Comparison of ENCODE assay signal across 9 cellular contexts in the genomic region with DNA sequence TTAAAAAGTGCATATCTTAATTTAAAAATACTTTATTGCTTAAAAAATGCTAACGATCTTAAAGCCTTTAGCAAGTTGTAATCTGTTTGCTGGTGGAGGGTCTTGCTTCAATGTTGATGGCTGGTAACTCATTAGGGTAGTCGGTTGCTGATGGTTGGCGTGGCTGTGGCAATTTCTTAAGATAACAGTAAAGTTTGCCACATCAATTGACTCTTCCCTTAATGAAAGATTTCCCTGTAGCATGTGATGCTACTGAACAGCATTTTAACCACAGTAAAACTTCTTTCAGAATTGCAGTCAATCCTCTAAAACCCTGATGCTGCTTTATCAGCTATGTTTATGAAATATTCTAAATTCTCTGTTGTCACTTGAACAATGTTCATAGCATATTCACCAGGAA. TPM values are rescaled to one million over a fixed set of nuclear protein-coding genes. Genes with fewer than 3 reads are reported as not detected.
"Had no signal": no experiment of that assay in that cellular context is flagged by ENCODE, and none has a peak within 500 bp of the region (broad histone marks: within the 10 kb centered on the region; RNA-seq: fewer than 3 reads in every experiment).

No MANE protein-coding gene starts in this region.

- FAIRE-seq: HepG2, HTR-8/SVneo, K562 had no signal

- H3K4me2 ChIP-seq: KMS-11 had no signal

- H3K27ac ChIP-seq: HL-60, KMS-11 had no signal

- DNase-seq: IMR-90, KBM-7, KG1 had no signal

- H3K9ac ChIP-seq: KMS-11 had no signal

- H3K4me3 ChIP-seq: K562 had no signal

RNA-seq across cellular contexts. Expression of a gene that starts 6.8 kb away (rescaled TPM):
- polyA plus RNA-seq: IgD-negative memory B cell had no signal
